ENCODE assay signal across 27 cellular contexts in the genomic region with DNA sequence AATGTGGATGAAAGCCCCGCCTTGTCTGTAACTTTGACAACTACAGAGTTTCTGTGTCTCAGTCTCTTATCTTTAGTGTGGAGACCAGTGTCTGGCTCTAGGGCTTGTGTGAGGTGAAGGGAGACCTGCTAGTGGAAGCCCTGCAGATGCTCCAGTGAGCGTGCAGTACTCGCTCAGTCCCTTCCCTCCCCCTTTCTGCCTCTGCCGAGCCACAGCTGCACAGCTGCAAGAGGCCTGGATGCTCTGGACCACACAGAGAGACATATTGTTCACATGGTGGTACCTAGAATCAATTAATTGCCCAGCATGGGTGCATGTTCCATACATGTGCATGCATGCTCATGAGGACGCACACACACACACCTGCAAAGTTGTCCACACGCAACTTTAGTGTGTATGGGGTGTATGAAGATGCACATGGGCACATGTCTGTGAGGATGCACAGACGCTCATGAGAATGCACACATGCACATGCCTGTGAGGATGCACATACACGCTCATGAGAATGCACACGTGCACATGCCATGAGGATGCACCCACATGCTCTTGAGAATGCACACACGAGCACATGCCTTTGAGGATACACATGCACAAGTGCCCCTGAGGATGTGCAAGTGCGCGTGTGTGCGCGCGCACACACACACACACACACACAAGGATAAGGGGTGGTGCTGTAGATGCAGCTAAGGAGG.
DNase-seq lines count a peak whose midpoint lies in the region; ATAC-seq and TF ChIP-seq lines count a peak whose summit lies in the region.
"Had no signal": no experiment of that assay in that cellular context is flagged by ENCODE, and none has a peak within 500 bp of the region (broad histone marks: within the 10 kb centered on the region; RNA-seq: fewer than 3 reads in every experiment).

No MANE protein-coding gene starts in this region.

- CTCF ChIA-PET in activated naive CD4-positive, alpha-beta T cell treated with anti-CD3 and anti-CD28 coated beads, Interleukin-2, amount 10 ng/mL, durations not matched to agents 7 days and 5 days (lab: Charles Lee): no interaction called here
- CTCF ChIA-PET in PC-3 (lab: Charles Lee): no interaction called here

- POLR2A ChIA-PET in PC-3 (lab: Charles Lee; ENCODE audit: unreplicated experiment): no interaction called here

- intact Hi-C loops in spleen (cut with DNase I; ENCODE audit: low total_unique reads): no loop called here
- intact Hi-C loops in PC-3 (cut with micrococcal nuclease): no loop called here

- H3K9ac ChIP-seq in Loucy (ENCODE audit: low read depth, low read length, poor library complexity, severe bottlenecking) (no peak overlapping the region), PC-3 (ENCODE audit: low read length) (no peak overlapping the region)

- H4K20me1 ChIP-seq in Loucy (ENCODE audit: insufficient read depth, low read length, poor library complexity, severe bottlenecking) (no peaks in the 10 kb centered on the region), PC-3 (ENCODE audit: low read length) (no peaks in the 10 kb centered on the region)

- H3K27ac ChIP-seq in spleen: no peak overlapping the region
- no peak overlapping the region for H3K27ac ChIP-seq in PC-3 (ENCODE audit: low read length)
- H3K27ac ChIP-seq: HL-60, thoracic aorta had no signal

- H3K27ac Mint-ChIP-seq in activated naive CD4-positive, alpha-beta T cell treated with anti-CD3 and anti-CD28 coated beads, Interleukin-2, amount 10 ng/mL, durations not matched to agents 7 days and 5 days: no peak overlapping the region
- H3K27ac Mint-ChIP-seq: activated CD8-positive, alpha-beta T cell treated with anti-CD3 and anti-CD28 coated beads for 36 hours; dendritic cell treated with granulocyte-macrophage colony-stimulating factor and Interleukin-4, amounts not matched to agents 40 ng/mL and 50 ng/mL, for 4 days; naive thymus-derived CD4-positive, alpha-beta T cell; stimulated activated naive B cell treated with anti-CD40 and anti-IgM and Interleukin-4, amounts not matched to agents 10 μg/mL and 1 μg/mL and 100 μg/mL, for 72 hours had no signal

- H3K9me3 Mint-ChIP-seq in activated naive CD4-positive, alpha-beta T cell treated with anti-CD3 and anti-CD28 coated beads, Interleukin-2, amount 10 ng/mL, durations not matched to agents 7 days and 5 days: no peaks in the 10 kb centered on the region
- H3K9me3 Mint-ChIP-seq: activated CD8-positive, alpha-beta T cell treated with anti-CD3 and anti-CD28 coated beads for 36 hours; dendritic cell treated with granulocyte-macrophage colony-stimulating factor and Interleukin-4, amounts not matched to agents 40 ng/mL and 50 ng/mL, for 4 days; stimulated activated naive B cell treated with anti-CD40 and anti-IgM and Interleukin-4, amounts not matched to agents 10 μg/mL and 1 μg/mL and 100 μg/mL, for 72 hours had no signal

- DNase-seq in activated naive CD4-positive, alpha-beta T cell treated with anti-CD3 and anti-CD28 coated beads, Interleukin-2, amount 10 ng/mL, durations not matched to agents 7 days and 5 days: peak; percentile 6
- no peak for DNase-seq in activated naive CD4-positive, alpha-beta T cell treated with Interleukin-2 at 50 U/mL for 16 hours
- peak; percentile 59 for DNase-seq in left kidney (ENCODE audit: low read depth, low spot score)
- peak; percentile 58 for DNase-seq in spleen
- DNase-seq in NCI-H187 treated with DMSO at 0.1 percent for 48 hours (lab: John Stamatoyannopoulos, UW): no peak
- DNase-seq in PC-3: no peak
- no peak for DNase-seq in NCI-H345 (lab: John Stamatoyannopoulos, UW)
- DNase-seq: activated CD8-positive, alpha-beta T cell treated with anti-CD3 and anti-CD28 coated beads for 36 hours; activated naive CD4-positive, alpha-beta T cell treated with anti-CD3 and anti-CD28 coated beads, Interleukin-2, amount 50 U/mL, for 16 hours; activated T-cell treated with anti-CD3 and anti-CD28 coated beads, Interleukin-2, amount 50 U/mL, for 48 hours; anterior cingulate cortex; central memory CD4-positive, alpha-beta T cell; HCEC 1CT; NCI-H1105 treated with DMSO at 0.1 percent for 48 hours; NCI-H2029 treated with DMSO at 0.1 percent for 48 hours; NCI-H2227 treated with DMSO at 0.1 percent for 48 hours; NCI-H774; stimulated activated CD4-positive, alpha-beta T cell treated with anti-CD3 and anti-CD28 coated beads, Interleukin-2, amount 100 ng/mL, for 48 hours; stimulated activated naive B cell treated with anti-CD40 and anti-IgM and Interleukin-4, amounts not matched to agents 10 μg/mL and 1 μg/mL and 100 μg/mL, for 72 hours; SW 1271; T1000 had no signal

- H3K9me3 ChIP-seq in Loucy (ENCODE audit: insufficient read depth, low read depth, low read length): no peaks in the 10 kb centered on the region
- H3K9me3 ChIP-seq in spleen: no peaks in the 10 kb centered on the region
- no peaks in the 10 kb centered on the region for H3K9me3 ChIP-seq in PC-3 (ENCODE audit: low read length)
- H3K9me3 ChIP-seq: thoracic aorta had no signal

- no peaks in the 10 kb centered on the region for H3K36me3 Mint-ChIP-seq in activated naive CD4-positive, alpha-beta T cell treated with anti-CD3 and anti-CD28 coated beads, Interleukin-2, amount 10 ng/mL, durations not matched to agents 7 days and 5 days
- H3K36me3 Mint-ChIP-seq: naive thymus-derived CD4-positive, alpha-beta T cell; stimulated activated naive B cell treated with anti-CD40 and anti-IgM and Interleukin-4, amounts not matched to agents 10 μg/mL and 1 μg/mL and 100 μg/mL, for 72 hours had no signal

- H3K79me2 ChIP-seq in Loucy (ENCODE audit: insufficient read depth, low read length) (no peaks in the 10 kb centered on the region), PC-3 (ENCODE audit: low read length) (no peaks in the 10 kb centered on the region)

- TF ChIP-seq POLR2A in spleen (IDR thresholded peaks at IDR 0.05): no peak

- H3K4me3 ChIP-seq in Loucy (ENCODE audit: low read length, poor library complexity, severe bottlenecking) (no peak overlapping the region), spleen (no peak overlapping the region), PC-3 (ENCODE audit: low read length) (no peak overlapping the region)
- H3K4me3 ChIP-seq: thoracic aorta had no signal

- no peak overlapping the region for H2AFZ ChIP-seq in Loucy (ENCODE audit: low read length)
- H2AFZ ChIP-seq in PC-3 (ENCODE audit: low read length): no peak overlapping the region

- BruUV-seq in PC-3 (replicated peaks; lab: Mats Ljungman, UMichigan): no TSS peak

- ATAC-seq in PC-3: no peak
- ATAC-seq: activated CD8-positive, alpha-beta T cell treated with anti-CD3 and anti-CD28 coated beads for 36 hours; left colon; naive thymus-derived CD4-positive, alpha-beta T cell; stimulated activated naive B cell treated with anti-CD40 and anti-IgM and Interleukin-4, amounts not matched to agents 10 μg/mL and 1 μg/mL and 100 μg/mL, for 72 hours had no signal

- H3K4me1 Mint-ChIP-seq in activated naive CD4-positive, alpha-beta T cell treated with anti-CD3 and anti-CD28 coated beads, Interleukin-2, amount 10 ng/mL, durations not matched to agents 7 days and 5 days: no peaks in the 10 kb centered on the region
- H3K4me1 Mint-ChIP-seq: naive thymus-derived CD4-positive, alpha-beta T cell; stimulated activated naive B cell treated with anti-CD40 and anti-IgM and Interleukin-4, amounts not matched to agents 10 μg/mL and 1 μg/mL and 100 μg/mL, for 72 hours had no signal

- H3K9me2 ChIP-seq in Loucy (replicated peaks; ENCODE audit: low read depth, low read length) (no peaks in the 10 kb centered on the region), PC-3 (replicated peaks; ENCODE audit: low read length) (no peaks in the 10 kb centered on the region)

- TF ChIP-seq CTCF in Loucy (conservative IDR thresholded peaks at IDR 0.05; ENCODE audit: low read length) (no peak), spleen (IDR thresholded peaks at IDR 0.05 in 8 of 11, conservative IDR thresholded peaks at IDR 0.05 in 3 of 11) (no peak), PC-3 (conservative IDR thresholded peaks at IDR 0.05; ENCODE audit: low read depth, low read length) (no peak)

- WGBS in spleen, 5 donors: 77 to 86% (median 82%) methylated on average over 12 to 15 of the region's 15 CpGs

- H3K4me3 Mint-ChIP-seq in activated naive CD4-positive, alpha-beta T cell treated with anti-CD3 and anti-CD28 coated beads, Interleukin-2, amount 10 ng/mL, durations not matched to agents 7 days and 5 days: no peak overlapping the region
- H3K4me3 Mint-ChIP-seq: activated CD8-positive, alpha-beta T cell treated with anti-CD3 and anti-CD28 coated beads for 36 hours; dendritic cell treated with granulocyte-macrophage colony-stimulating factor and Interleukin-4, amounts not matched to agents 40 ng/mL and 50 ng/mL, for 4 days; naive thymus-derived CD4-positive, alpha-beta T cell; stimulated activated naive B cell treated with anti-CD40 and anti-IgM and Interleukin-4, amounts not matched to agents 10 μg/mL and 1 μg/mL and 100 μg/mL, for 72 hours had no signal

- H3K4me1 ChIP-seq in Loucy (ENCODE audit: insufficient read depth, low read length, poor library complexity, severe bottlenecking) (peaks cover 23% of the 10 kb centered on the region), spleen (peaks cover 0 to 26% (median 11%) of the 10 kb centered on the region in 6 donors), PC-3 (ENCODE audit: insufficient read depth, low read length) (no peaks in the 10 kb centered on the region)

- H3K4me2 ChIP-seq in Loucy (ENCODE audit: low read depth, low read length, poor library complexity, severe bottlenecking): peak overlapping the region; percentile 4
- H3K4me2 ChIP-seq in PC-3 (ENCODE audit: low read length): no peak overlapping the region

- H3K36me3 ChIP-seq in Loucy (ENCODE audit: insufficient read depth, low read length) (no peaks in the 10 kb centered on the region), spleen (no peaks in the 10 kb centered on the region), PC-3 (ENCODE audit: low read depth, low read length) (no peaks in the 10 kb centered on the region)
- H3K36me3 ChIP-seq: thoracic aorta had no signal

- no peaks in the 10 kb centered on the region for H3K27me3 Mint-ChIP-seq in activated naive CD4-positive, alpha-beta T cell treated with anti-CD3 and anti-CD28 coated beads, Interleukin-2, amount 10 ng/mL, durations not matched to agents 7 days and 5 days
- H3K27me3 Mint-ChIP-seq: activated CD8-positive, alpha-beta T cell treated with anti-CD3 and anti-CD28 coated beads for 36 hours; dendritic cell treated with granulocyte-macrophage colony-stimulating factor and Interleukin-4, amounts not matched to agents 40 ng/mL and 50 ng/mL, for 4 days; naive thymus-derived CD4-positive, alpha-beta T cell; stimulated activated naive B cell treated with anti-CD40 and anti-IgM and Interleukin-4, amounts not matched to agents 10 μg/mL and 1 μg/mL and 100 μg/mL, for 72 hours had no signal

- H3K27me3 ChIP-seq in Loucy (ENCODE audit: insufficient read depth, low read length, poor library complexity, severe bottlenecking): no peaks in the 10 kb centered on the region
- no peaks in the 10 kb centered on the region for H3K27me3 ChIP-seq in spleen (replicated peaks in 1 of 7)
- peaks cover 20% of the 10 kb centered on the region for H3K27me3 ChIP-seq in PC-3 (ENCODE audit: low read length)

- 0 out of 2 replicates have a peak, but pooled peaks cover 5% of the 10 kb centered on the region for H3F3A ChIP-seq in Loucy (ENCODE audit: low read depth)
- H3F3A ChIP-seq in PC-3 (ENCODE audit: low read length, unreplicated experiment): no peaks in the 10 kb centered on the region

Comparison
In these comparisons a context has a peak if more than half of its experiments do, and no peak if none do; other contexts are left out.
1. DNase-seq: peak in activated naive CD4-positive, alpha-beta T cell treated with anti-CD3 and anti-CD28 coated beads, Interleukin-2, amount 10 ng/mL, durations not matched to agents 7 days and 5 days (single experiment), left kidney (single experiment) and spleen (single experiment); none in activated naive CD4-positive, alpha-beta T cell treated with Interleukin-2 at 50 U/mL for 16 hours (single experiment), NCI-H187 treated with DMSO at 0.1 percent for 48 hours (single experiment), PC-3 (single experiment) and NCI-H345 (single experiment).